10 cellular contexts compared by ENCODE assay signal in the genomic region with DNA sequence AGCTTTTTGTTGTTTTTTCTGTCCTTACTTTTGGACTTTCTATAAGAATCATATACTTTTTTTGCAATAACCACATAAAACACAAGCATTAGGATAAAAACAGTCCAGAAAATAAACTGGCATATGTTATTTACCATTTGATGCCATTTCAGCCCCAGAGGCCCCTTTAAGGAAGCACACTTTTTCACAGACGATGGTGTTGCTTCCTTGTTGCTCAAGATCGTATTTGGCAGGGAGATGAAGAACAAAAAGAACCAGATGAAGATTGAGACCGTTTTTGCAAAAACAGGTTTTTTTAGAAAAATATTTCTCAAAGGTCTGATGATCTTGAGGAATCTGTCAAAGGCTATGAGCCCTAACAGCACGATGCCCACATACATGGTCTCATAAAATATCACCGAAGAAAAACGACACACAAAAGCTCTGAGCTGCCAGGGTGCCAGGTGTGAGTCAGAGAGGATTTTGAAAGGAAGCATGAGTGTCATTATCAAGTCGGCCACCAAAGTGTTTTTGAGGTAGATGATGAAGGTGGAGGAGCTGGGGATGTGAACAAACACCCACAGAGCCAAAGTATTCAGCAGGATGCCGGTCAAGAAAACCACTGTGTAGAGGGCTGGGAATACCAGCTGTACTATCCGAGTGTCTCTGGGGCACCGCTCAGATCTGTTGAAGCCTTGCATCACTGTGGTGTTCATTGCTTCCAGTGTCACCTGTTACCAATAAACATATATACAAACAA. TPM values are rescaled to one million over a fixed set of nuclear protein-coding genes. Genes with fewer than 3 reads are reported as not detected.
A peak's percentile ranks its signal among the peaks of the same experiment; 100 is the strongest.
DNase-seq lines count a peak whose midpoint lies in the region; ATAC-seq, FAIRE-seq and TF ChIP-seq lines count a peak whose summit lies in the region.
"Had no signal": no experiment of that assay in that cellular context is flagged by ENCODE, and none has a peak within 500 bp of the region (broad histone marks: within the 10 kb centered on the region; RNA-seq: fewer than 3 reads in every experiment).

No MANE protein-coding gene starts in this region.

- H3K4me1 ChIP-seq in liver (ENCODE audit: control insufficient read depth in 4 of 4, insufficient read depth in 4 of 4, low read length in 3 of 4) (no peaks in the 10 kb centered on the region), HepG2 (ENCODE audit: insufficient read depth, low read length) (no peaks in the 10 kb centered on the region), left ventricle myocardium inferior (no peaks in the 10 kb centered on the region), thymus (ENCODE audit: control insufficient read depth, insufficient read depth, low read length) (peaks cover 6% of the 10 kb centered on the region), hepatocyte (ENCODE audit: insufficient read depth) (no peaks in the 10 kb centered on the region)

- no TSS peak for BruUV-seq in HepG2 (replicated peaks; lab: Mats Ljungman, UMichigan)

- no peak for TF ChIP-seq POLR2A in HepG2 (IDR thresholded peaks at IDR 0.05; ENCODE audit: insufficient read depth in 1 of 2, low read depth in 2 of 2, low read length in 2 of 2)

- in situ Hi-C loops in HepG2 (cut with HindIII; ENCODE audit: extremely low pct_ligation_motif_present, low pct_unique_long_range_greater_than_20kb): no loop called here

- H3K27me3 Mint-ChIP-seq in activated CD8-positive, alpha-beta T cell treated with anti-CD3 and anti-CD28 coated beads for 36 hours: peaks cover 6% of the 10 kb centered on the region

- TF ChIP-seq RAD21 in liver (IDR thresholded peaks at IDR 0.05) (no peak), HepG2 (CRISPR knock-in tag; IDR thresholded peaks at IDR 0.05) (no peak)

- TF ChIP-seq CTCF in liver (IDR thresholded peaks at IDR 0.05; ENCODE audit: low read depth, low read length, missing input control): no peak
- TF ChIP-seq CTCF in HepG2 (CRISPR knock-in tag; IDR thresholded peaks at IDR 0.05): no peak
- TF ChIP-seq CTCF in activated CD8-positive, alpha-beta T cell treated with anti-CD3 and anti-CD28 coated beads for 36 hours (IDR thresholded peaks at IDR 0.05): no peak
- no peak for TF ChIP-seq CTCF in left ventricle myocardium inferior (IDR thresholded peaks at IDR 0.05; ENCODE audit: borderline replicate concordance)
- no peak for TF ChIP-seq CTCF in hepatocyte (IDR thresholded peaks at IDR 0.05; ENCODE audit: poor library complexity)

- H3K9me3 ChIP-seq in liver (ENCODE audit: control insufficient read depth in 4 of 4, low read length in 3 of 4) (no peaks in the 10 kb centered on the region), HepG2 (ENCODE audit: low read length) (no peaks in the 10 kb centered on the region), left ventricle myocardium inferior (replicated peaks) (no peaks in the 10 kb centered on the region), thymus (ENCODE audit: control insufficient read depth) (no peaks in the 10 kb centered on the region), hepatocyte (ENCODE audit: low read depth) (no peaks in the 10 kb centered on the region)

- H2AFZ ChIP-seq in HepG2 (ENCODE audit: low read length) (no peak overlapping the region), hepatocyte (no peak overlapping the region)

- no peaks in the 10 kb centered on the region for H3K9me2 ChIP-seq in hepatocyte (replicated peaks; ENCODE audit: insufficient read depth)

- H3K27ac ChIP-seq in liver (ENCODE audit: low read depth in 1 of 2, low read length in 2 of 2) (peak overlapping the region in 1 of 2 donors; percentile 13), HepG2 (ENCODE audit: extremely low read length, insufficient read depth, low read length) (no peak overlapping the region), left ventricle myocardium inferior (replicated peaks) (peak overlapping the region; percentile 34), thymus (ENCODE audit: low read depth) (peak overlapping the region; percentile 66), hepatocyte (no peak overlapping the region)

- no peaks in the 10 kb centered on the region for H3K36me3 Mint-ChIP-seq in activated CD8-positive, alpha-beta T cell treated with anti-CD3 and anti-CD28 coated beads for 36 hours (ENCODE audit: low read depth)

- H3K4me3 ChIP-seq in liver (ENCODE audit: low read depth in 1 of 3, low read length in 3 of 3) (peak overlapping the region; percentile 4 to 23 (median 20)), HepG2 (replicated peaks in 1 of 3; ENCODE audit: insufficient read depth in 1 of 3, low read depth in 2 of 3, low read length in 3 of 3) (no peak overlapping the region), left ventricle myocardium inferior (peak overlapping the region; percentile 36), thymus (ENCODE audit: low read length) (peak overlapping the region; percentile 46), hepatocyte (no peak overlapping the region)

- 53% methylated on average over 10 of the region's 10 CpGs for WGBS in liver
- 31% methylated on average over 10 of the region's 10 CpGs for WGBS in HepG2 (ENCODE audit: low lambda C conversion rate)
- 8% methylated on average over 10 of the region's 10 CpGs for WGBS in thymus
- 78% methylated on average over 10 of the region's 10 CpGs for WGBS in hepatocyte (ENCODE audit: low lambda C conversion rate, missing lambda C conversion rate)

- ATAC-seq in HepG2 (no peak), GM18907 (IDR thresholded peaks at IDR 0.05; ENCODE audit: unreplicated experiment) (no peak), GM21526 (IDR thresholded peaks at IDR 0.05; ENCODE audit: low FRiP score, unreplicated experiment) (no peak)
- peak; percentile 93 for ATAC-seq in activated CD8-positive, alpha-beta T cell treated with anti-CD3 and anti-CD28 coated beads for 36 hours

- H3K9me3 Mint-ChIP-seq in activated CD8-positive, alpha-beta T cell treated with anti-CD3 and anti-CD28 coated beads for 36 hours: no peaks in the 10 kb centered on the region

- H3K36me3 ChIP-seq in liver (ENCODE audit: control insufficient read depth in 4 of 4, insufficient read depth in 3 of 4, low read depth in 1 of 4, low read length in 3 of 4): no peaks in the 10 kb centered on the region
- H3K36me3 ChIP-seq in HepG2 (replicated peaks in 1 of 2; ENCODE audit: control insufficient read depth in 1 of 2, insufficient read depth in 2 of 2, low read length in 2 of 2): no peaks in the 10 kb centered on the region
- H3K36me3 ChIP-seq in left ventricle myocardium inferior: no peaks in the 10 kb centered on the region
- no peaks in the 10 kb centered on the region for H3K36me3 ChIP-seq in thymus (ENCODE audit: control insufficient read depth, insufficient read depth)
- H3K36me3 ChIP-seq in hepatocyte (replicated peaks; ENCODE audit: insufficient read depth, low read depth): no peaks in the 10 kb centered on the region

- POLR2A ChIA-PET in HepG2 (lab: Yijun Ruan, JAX): no interaction called here
- POLR2A ChIA-PET in activated CD8-positive, alpha-beta T cell treated with anti-CD3 and anti-CD28 coated beads for 36 hours (lab: Charles Lee): interaction anchor here (0.7 kb wide), 1 partner anchor 177 kb away, joined by 3 read pairs; no protein-coding TSS in a partner anchor

- CTCF ChIA-PET in HepG2 (lab: Yijun Ruan, JAX; ENCODE audit: low intra/inter-chr PET ratio, low total read pairs): interaction anchor here (1.9 kb wide), 1 partner anchor 100 kb away, joined by 11 read pairs; no protein-coding TSS in a partner anchor
- CTCF ChIA-PET in activated CD8-positive, alpha-beta T cell treated with anti-CD3 and anti-CD28 coated beads for 36 hours (lab: Charles Lee): interaction anchor here (0.7 to 4.6 kb wide), 17 partner anchors 10 to 168 kb away, joined by 3 to 45 read pairs (median 5); a partner anchor contains a TSS

- H3K27ac Mint-ChIP-seq in activated CD8-positive, alpha-beta T cell treated with anti-CD3 and anti-CD28 coated beads for 36 hours: no peak overlapping the region

- H4K20me1 ChIP-seq in HepG2 (ENCODE audit: insufficient read depth, low read length) (no peaks in the 10 kb centered on the region), hepatocyte (ENCODE audit: insufficient read depth, poor library complexity, severe bottlenecking) (no peaks in the 10 kb centered on the region)

- H3K4me2 ChIP-seq in HepG2 (ENCODE audit: low read depth, low read length) (no peak overlapping the region), hepatocyte (no peak overlapping the region)

- H3K4me3 Mint-ChIP-seq in activated CD8-positive, alpha-beta T cell treated with anti-CD3 and anti-CD28 coated beads for 36 hours: peak overlapping the region; percentile 48

- no peak for TF ChIP-seq EP300 in HepG2 (IDR thresholded peaks at IDR 0.05; ENCODE audit: low read depth in 2 of 2, low read length in 2 of 2)
- TF ChIP-seq EP300 in HepG2 (CRISPR knock-in tag; IDR thresholded peaks at IDR 0.05; ENCODE audit: borderline replicate concordance): no peak

- intact Hi-C loops in HepG2 (cut with micrococcal nuclease; ENCODE audit: unreplicated experiment) (no loop called here), left ventricle myocardium inferior (cut with micrococcal nuclease) (no loop called here)
- intact Hi-C loops in activated CD8-positive, alpha-beta T cell treated with anti-CD3 and anti-CD28 coated beads for 36 hours (cut with micrococcal nuclease): loop anchor here (5.0 kb wide), 1 partner anchor 36 kb away; no protein-coding TSS in a partner anchor

- no peak for FAIRE-seq in HepG2 (lab: Jason Lieb, UNC)

- DNase-seq in HepG2 (ENCODE audit: low spot score) (no peak), left ventricle myocardium inferior (no peak), hepatocyte (ENCODE audit: low spot score) (no peak)
- DNase-seq in activated CD8-positive, alpha-beta T cell treated with anti-CD3 and anti-CD28 coated beads for 36 hours: peak; percentile 54
- DNase-seq: activated effector memory CD4-positive, alpha-beta T cell treated with anti-CD3 and anti-CD28 coated beads, Interleukin-2, amount 50 U/mL, for 16 hours; DMS79 had no signal

- H3K79me2 ChIP-seq in HepG2 (ENCODE audit: insufficient read depth, low read length) (no peaks in the 10 kb centered on the region), hepatocyte (no peaks in the 10 kb centered on the region)

- H3K9ac ChIP-seq in liver (ENCODE audit: low read depth in 1 of 2, low read length in 2 of 2) (peak overlapping the region; percentile 11 to 13), HepG2 (ENCODE audit: insufficient read depth, low read depth, low read length) (no peak overlapping the region)

- peaks cover 6% of the 10 kb centered on the region for H3K4me1 Mint-ChIP-seq in activated CD8-positive, alpha-beta T cell treated with anti-CD3 and anti-CD28 coated beads for 36 hours (ENCODE audit: low read depth)

- no peaks in the 10 kb centered on the region for H3K27me3 ChIP-seq in liver (ENCODE audit: control insufficient read depth in 4 of 4, insufficient read depth in 4 of 4, low read length in 3 of 4)
- no peaks in the 10 kb centered on the region for H3K27me3 ChIP-seq in HepG2 (ENCODE audit: control insufficient read depth in 1 of 2, insufficient read depth in 2 of 2, low read length in 2 of 2)
- no peaks in the 10 kb centered on the region for H3K27me3 ChIP-seq in left ventricle myocardium inferior (ENCODE audit: low read depth)
- H3K27me3 ChIP-seq in thymus (ENCODE audit: control insufficient read depth, insufficient read depth): no peaks in the 10 kb centered on the region
- H3K27me3 ChIP-seq in hepatocyte: no peaks in the 10 kb centered on the region

RNA-seq across cellular contexts. Expression of a gene that starts 0.9 kb away (rescaled TPM):
- total RNA-seq in liver (1 to 10 TPM; 3.8 to 6.1 TPM), HepG2 (2016; rRNA removed; fragmentation: Illumina TruSeq; extraction: Trizol) (not detected in 2 replicates), left ventricle myocardium inferior (0.96 TPM), hepatocyte (not detected in 2 replicates)
- polyA plus RNA-seq in liver (1 to 10 TPM; 1.3 to 2.6 TPM), HepG2 (2011; rRNA removed) (not detected in 2 replicates), thymus (2.2 TPM), hepatocyte (not detected in 2 replicates)
- not detected in 2 replicates for total RNA-seq in HepG2 (2016; cell fraction: cytosol; rRNA removed; fragmentation: Illumina TruSeq; extraction: Trizol; ENCODE audit: low read depth)
- total RNA-seq in HepG2 (2016; cell fraction: insoluble cytoplasmic fraction; rRNA removed; fragmentation: Illumina TruSeq; extraction: Trizol): not detected in 2 replicates
- not detected in 2 replicates for total RNA-seq in HepG2 (2016; cell fraction: membrane; rRNA removed; fragmentation: Illumina TruSeq; extraction: Trizol)
- total RNA-seq in HepG2 (2016; cell fraction: nucleus; rRNA removed; fragmentation: Illumina TruSeq; extraction: Trizol): not detected in 2 replicates
- not detected in 2 replicates for polyA plus RNA-seq in HepG2 (2011; cell fraction: cytosol; rRNA removed)
- not detected in 2 replicates for polyA plus RNA-seq in HepG2 (2011; cell fraction: nucleus; rRNA removed)
- not detected in 2 replicates for polyA plus RNA-seq in HepG2 (2012)
- not detected in 2 replicates for polyA plus RNA-seq in HepG2 (2016; cell fraction: cytosol; fragmentation: Illumina TruSeq; extraction: Trizol; ENCODE audit: low read depth)
- polyA plus RNA-seq in HepG2 (2016; cell fraction: insoluble cytoplasmic fraction; fragmentation: Illumina TruSeq; extraction: Trizol; ENCODE audit: low read depth): not detected in 2 replicates
- not detected in 2 replicates for polyA plus RNA-seq in HepG2 (2016; cell fraction: membrane; fragmentation: Illumina TruSeq; extraction: Trizol; ENCODE audit: low read depth)
- not detected in 2 replicates for polyA plus RNA-seq in HepG2 (2016; cell fraction: nucleus; fragmentation: Illumina TruSeq; extraction: Trizol; ENCODE audit: insufficient read depth, low read depth)
- not detected in 2 replicates for polyA minus RNA-seq in HepG2 (2011; rRNA and poly(A)+ RNA removed; ENCODE audit: low replicate concordance)
- polyA minus RNA-seq in HepG2 (2011; cell fraction: cytosol; rRNA and poly(A)+ RNA removed): not detected in 2 replicates
- not detected in 2 replicates for polyA minus RNA-seq in HepG2 (2011; cell fraction: nucleus; rRNA and poly(A)+ RNA removed)
- not detected for total RNA-seq in activated CD8-positive, alpha-beta T cell treated with anti-CD3 and anti-CD28 coated beads for 36 hours

RNA-seq across cellular contexts. Expression of a gene that starts 11.8 kb away (rescaled TPM):
- total RNA-seq in liver (not detected), HepG2 (2016; rRNA removed; fragmentation: Illumina TruSeq; extraction: Trizol) (not detected in 2 replicates), left ventricle myocardium inferior (not detected), hepatocyte (7.0 and 8.8 TPM in 2 replicates)
- polyA plus RNA-seq in liver (not detected), HepG2 (2011; rRNA removed) (0.05 TPM in 1 of 2 replicates, not detected in the other), thymus (20.8 TPM), hepatocyte (11.0 and 13.2 TPM in 2 replicates)
- total RNA-seq in HepG2 (2016; cell fraction: cytosol; rRNA removed; fragmentation: Illumina TruSeq; extraction: Trizol; ENCODE audit: low read depth): not detected in 2 replicates
- total RNA-seq in HepG2 (2016; cell fraction: insoluble cytoplasmic fraction; rRNA removed; fragmentation: Illumina TruSeq; extraction: Trizol): not detected in 2 replicates
- not detected in 2 replicates for total RNA-seq in HepG2 (2016; cell fraction: membrane; rRNA removed; fragmentation: Illumina TruSeq; extraction: Trizol)
- total RNA-seq in HepG2 (2016; cell fraction: nucleus; rRNA removed; fragmentation: Illumina TruSeq; extraction: Trizol): not detected in 2 replicates
- not detected in 2 replicates for polyA plus RNA-seq in HepG2 (2011; cell fraction: cytosol; rRNA removed)
- not detected in 2 replicates for polyA plus RNA-seq in HepG2 (2011; cell fraction: nucleus; rRNA removed)
- polyA plus RNA-seq in HepG2 (2012): not detected in 2 replicates
- not detected in 2 replicates for polyA plus RNA-seq in HepG2 (2016; cell fraction: cytosol; fragmentation: Illumina TruSeq; extraction: Trizol; ENCODE audit: low read depth)
- polyA plus RNA-seq in HepG2 (2016; cell fraction: insoluble cytoplasmic fraction; fragmentation: Illumina TruSeq; extraction: Trizol; ENCODE audit: low read depth): not detected in 2 replicates
- not detected in 2 replicates for polyA plus RNA-seq in HepG2 (2016; cell fraction: membrane; fragmentation: Illumina TruSeq; extraction: Trizol; ENCODE audit: low read depth)
- not detected in 2 replicates for polyA plus RNA-seq in HepG2 (2016; cell fraction: nucleus; fragmentation: Illumina TruSeq; extraction: Trizol; ENCODE audit: insufficient read depth, low read depth)
- polyA minus RNA-seq in HepG2 (2011; rRNA and poly(A)+ RNA removed; ENCODE audit: low replicate concordance): not detected in 2 replicates
- not detected in 2 replicates for polyA minus RNA-seq in HepG2 (2011; cell fraction: cytosol; rRNA and poly(A)+ RNA removed)
- polyA minus RNA-seq in HepG2 (2011; cell fraction: nucleus; rRNA and poly(A)+ RNA removed): not detected in 2 replicates
- not detected for total RNA-seq in activated CD8-positive, alpha-beta T cell treated with anti-CD3 and anti-CD28 coated beads for 36 hours

RNA-seq across cellular contexts. Expression of a gene that starts 50.1 kb away (rescaled TPM):
- total RNA-seq in liver: under 1 TPM; 0.33 to 0.37 TPM
- under 1 TPM; 0.10 to 0.11 TPM for polyA plus RNA-seq in liver
- total RNA-seq in HepG2 (2016; rRNA removed; fragmentation: Illumina TruSeq; extraction: Trizol): not detected in 2 replicates
- not detected in 2 replicates for total RNA-seq in HepG2 (2016; cell fraction: cytosol; rRNA removed; fragmentation: Illumina TruSeq; extraction: Trizol; ENCODE audit: low read depth)
- total RNA-seq in HepG2 (2016; cell fraction: insoluble cytoplasmic fraction; rRNA removed; fragmentation: Illumina TruSeq; extraction: Trizol): not detected in 2 replicates
- not detected in 2 replicates for total RNA-seq in HepG2 (2016; cell fraction: membrane; rRNA removed; fragmentation: Illumina TruSeq; extraction: Trizol)
- not detected in 2 replicates for total RNA-seq in HepG2 (2016; cell fraction: nucleus; rRNA removed; fragmentation: Illumina TruSeq; extraction: Trizol)
- polyA plus RNA-seq in HepG2 (2011; rRNA removed): not detected in 2 replicates
- not detected in 2 replicates for polyA plus RNA-seq in HepG2 (2011; cell fraction: cytosol; rRNA removed)
- polyA plus RNA-seq in HepG2 (2011; cell fraction: nucleus; rRNA removed): not detected in 2 replicates
- polyA plus RNA-seq in HepG2 (2012): not detected in 2 replicates
- not detected in 2 replicates for polyA plus RNA-seq in HepG2 (2016; cell fraction: cytosol; fragmentation: Illumina TruSeq; extraction: Trizol; ENCODE audit: low read depth)
- polyA plus RNA-seq in HepG2 (2016; cell fraction: insoluble cytoplasmic fraction; fragmentation: Illumina TruSeq; extraction: Trizol; ENCODE audit: low read depth): not detected in 2 replicates
- not detected in 2 replicates for polyA plus RNA-seq in HepG2 (2016; cell fraction: membrane; fragmentation: Illumina TruSeq; extraction: Trizol; ENCODE audit: low read depth)
- not detected in 2 replicates for polyA plus RNA-seq in HepG2 (2016; cell fraction: nucleus; fragmentation: Illumina TruSeq; extraction: Trizol; ENCODE audit: insufficient read depth, low read depth)
- polyA minus RNA-seq in HepG2 (2011; rRNA and poly(A)+ RNA removed; ENCODE audit: low replicate concordance): not detected in 2 replicates
- polyA minus RNA-seq in HepG2 (2011; cell fraction: cytosol; rRNA and poly(A)+ RNA removed): not detected in 2 replicates
- not detected in 2 replicates for polyA minus RNA-seq in HepG2 (2011; cell fraction: nucleus; rRNA and poly(A)+ RNA removed)
- total RNA-seq in activated CD8-positive, alpha-beta T cell treated with anti-CD3 and anti-CD28 coated beads for 36 hours: under 1 TPM; 0.51 to 0.70 TPM
- total RNA-seq in left ventricle myocardium inferior: 2.9 TPM
- 2.1 TPM for polyA plus RNA-seq in thymus
- 0.24 TPM in 1 of 2 replicates, not detected in the other for total RNA-seq in hepatocyte
- polyA plus RNA-seq in hepatocyte: 0.11 TPM in 1 of 2 replicates, not detected in the other

RNA-seq across cellular contexts. Expression of a gene that starts 56.1 kb away (rescaled TPM):
- total RNA-seq in liver (1 to 10 TPM; 1.3 to 2.8 TPM), HepG2 (2016; rRNA removed; fragmentation: Illumina TruSeq; extraction: Trizol) (not detected in 2 replicates), left ventricle myocardium inferior (0.74 TPM), hepatocyte (0.07 and 0.48 TPM in 2 replicates)
- polyA plus RNA-seq in liver (1 to 10 TPM in 1 of 2 donors, under 1 TPM in 1; 0.43 to 2.0 TPM), HepG2 (2011; rRNA removed) (not detected in 2 replicates), thymus (0.59 TPM), hepatocyte (not detected in 2 replicates)
- total RNA-seq in HepG2 (2016; cell fraction: cytosol; rRNA removed; fragmentation: Illumina TruSeq; extraction: Trizol; ENCODE audit: low read depth): not detected in 2 replicates
- total RNA-seq in HepG2 (2016; cell fraction: insoluble cytoplasmic fraction; rRNA removed; fragmentation: Illumina TruSeq; extraction: Trizol): not detected in 2 replicates
- total RNA-seq in HepG2 (2016; cell fraction: membrane; rRNA removed; fragmentation: Illumina TruSeq; extraction: Trizol): not detected in 2 replicates
- not detected in 2 replicates for total RNA-seq in HepG2 (2016; cell fraction: nucleus; rRNA removed; fragmentation: Illumina TruSeq; extraction: Trizol)
- polyA plus RNA-seq in HepG2 (2011; cell fraction: cytosol; rRNA removed): not detected in 2 replicates
- not detected in 2 replicates for polyA plus RNA-seq in HepG2 (2011; cell fraction: nucleus; rRNA removed)
- polyA plus RNA-seq in HepG2 (2012): not detected in 2 replicates
- polyA plus RNA-seq in HepG2 (2016; cell fraction: cytosol; fragmentation: Illumina TruSeq; extraction: Trizol; ENCODE audit: low read depth): not detected in 2 replicates
- polyA plus RNA-seq in HepG2 (2016; cell fraction: insoluble cytoplasmic fraction; fragmentation: Illumina TruSeq; extraction: Trizol; ENCODE audit: low read depth): not detected in 2 replicates
- not detected in 2 replicates for polyA plus RNA-seq in HepG2 (2016; cell fraction: membrane; fragmentation: Illumina TruSeq; extraction: Trizol; ENCODE audit: low read depth)
- polyA plus RNA-seq in HepG2 (2016; cell fraction: nucleus; fragmentation: Illumina TruSeq; extraction: Trizol; ENCODE audit: insufficient read depth, low read depth): not detected in 2 replicates
- polyA minus RNA-seq in HepG2 (2011; rRNA and poly(A)+ RNA removed; ENCODE audit: low replicate concordance): not detected in 2 replicates
- not detected in 2 replicates for polyA minus RNA-seq in HepG2 (2011; cell fraction: cytosol; rRNA and poly(A)+ RNA removed)
- not detected in 2 replicates for polyA minus RNA-seq in HepG2 (2011; cell fraction: nucleus; rRNA and poly(A)+ RNA removed)
- not detected for total RNA-seq in activated CD8-positive, alpha-beta T cell treated with anti-CD3 and anti-CD28 coated beads for 36 hours

Comparison
In these comparisons a context has a peak if more than half of its experiments do, and no peak if none do; other contexts are left out.
1. H3K4me3 ChIP-seq: peak in liver (3 of 3), left ventricle myocardium inferior (single experiment) and thymus (single experiment); none in HepG2 (0 of 3) and hepatocyte (single experiment).
2. H3K27ac ChIP-seq: peak in left ventricle myocardium inferior (single experiment) and thymus (single experiment); none in HepG2 (single experiment) and hepatocyte (single experiment).